In the genomic region with DNA sequence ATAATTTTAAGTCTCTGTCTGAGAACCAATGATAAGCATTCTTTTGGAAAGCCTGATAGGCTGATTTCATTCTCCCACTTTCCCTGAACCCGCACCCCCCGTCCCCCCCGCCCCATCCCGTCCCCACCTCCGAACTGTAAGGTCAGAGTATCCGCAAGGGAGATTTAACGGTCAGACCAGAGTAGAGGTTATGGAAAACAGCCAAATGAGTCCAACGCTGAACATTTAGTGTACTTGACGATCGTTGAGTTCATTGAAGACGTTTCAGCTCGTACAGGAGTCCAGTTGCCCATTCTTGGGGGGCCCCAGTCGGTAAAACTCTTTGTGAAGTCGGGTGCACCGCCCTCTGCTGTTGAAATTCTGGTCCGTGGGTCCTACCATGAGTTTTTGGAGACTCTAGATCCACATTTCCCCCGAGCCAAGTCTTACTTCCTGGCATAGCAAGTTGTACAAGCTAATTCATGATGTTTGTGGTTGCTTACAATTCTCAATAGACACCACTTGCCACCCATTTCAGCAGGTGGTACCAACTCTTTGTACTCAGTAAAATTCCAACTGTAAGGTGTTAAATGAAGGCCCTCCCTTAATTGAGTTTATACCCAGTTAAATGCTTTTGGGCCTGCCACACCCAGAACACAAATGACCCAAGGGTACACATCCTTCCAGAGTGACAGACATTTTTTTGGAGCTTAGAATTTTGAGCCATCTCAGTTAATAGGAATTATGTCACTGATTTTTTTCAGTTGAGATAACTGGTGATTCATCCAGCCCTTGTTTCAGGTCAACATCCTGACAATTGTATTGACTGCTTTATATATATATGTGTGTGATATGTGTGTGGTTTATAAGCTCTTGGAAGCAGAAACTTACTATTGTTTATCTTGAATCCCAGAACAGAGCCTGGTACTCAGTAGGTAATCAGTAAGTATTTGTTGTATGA, we compare ENCODE assay signal across 8 cellular contexts. TPM values are rescaled to one million over a fixed set of nuclear protein-coding genes. Genes with fewer than 3 reads are reported as not detected.
DNase-seq lines count a peak whose midpoint lies in the region; ATAC-seq and TF ChIP-seq lines count a peak whose summit lies in the region.

No MANE protein-coding gene starts in this region.

- peak overlapping the region; percentile 95 to 98 for H3K27ac ChIP-seq in thoracic aorta

- H3K9ac ChIP-seq in NT2/D1 (ENCODE audit: insufficient read length, low read depth): peak overlapping the region; percentile 51

- peak overlapping the region; percentile 70 to 95 (median 82) for H3K27ac Mint-ChIP-seq in naive B cell

- H3K36me3 ChIP-seq in NT2/D1 (ENCODE audit: insufficient read depth, insufficient read length, low read length) (peaks cover 17% of the 10 kb centered on the region), thoracic aorta (peaks cover 5% of the 10 kb centered on the region)

- H3K27me3 ChIP-seq in NT2/D1 (ENCODE audit: insufficient read depth, insufficient read length) (no peaks in the 10 kb centered on the region), thoracic aorta (replicated peaks; ENCODE audit: insufficient read depth) (no peaks in the 10 kb centered on the region)

- no peaks in the 10 kb centered on the region for H3K9me3 Mint-ChIP-seq in naive B cell

- H3K4me3 ChIP-seq in NT2/D1 (ENCODE audit: insufficient read length, low read depth) (peak overlapping the region; percentile 92), fibroblast of mammary gland (ENCODE audit: control insufficient read depth, low read depth, low read length) (peak overlapping the region; percentile 92), thoracic aorta (peak overlapping the region; percentile 96)

- peaks cover 20 to 48% (median 42%) of the 10 kb centered on the region in 3 donors for H3K4me1 Mint-ChIP-seq in naive B cell

- H3K4me1 ChIP-seq in NT2/D1 (ENCODE audit: insufficient read depth, insufficient read length): no peaks in the 10 kb centered on the region
- H3K4me1 ChIP-seq in thoracic aorta (ENCODE audit: control insufficient read depth in 1 of 2, low read depth in 2 of 2): peaks cover 0 to 21% of the 10 kb centered on the region in 2 donors

- H3K4me3 Mint-ChIP-seq in naive B cell: peak overlapping the region; percentile 90 to 100 (median 98)

- H3K9me3 ChIP-seq in NT2/D1 (ENCODE audit: insufficient read depth, low read length) (no peaks in the 10 kb centered on the region), thoracic aorta (no peaks in the 10 kb centered on the region)

- DNase-seq in AG20443 (ENCODE audit: low spot score): peak; percentile 62
- DNase-seq in NT2/D1 (ENCODE audit: low read depth, low spot score): no peak
- DNase-seq in activated T-cell treated with anti-CD3 and anti-CD28 coated beads, Interleukin-2, amount 50 U/mL, for 48 hours: peak; percentile 65 to 69
- DNase-seq in fibroblast of mammary gland (ENCODE audit: low read depth): peak; percentile 67
- peak; percentile 35 for DNase-seq in naive B cell
- no peak for DNase-seq in thoracic aorta (ENCODE audit: low spot score)

- peak; percentile 49 for TF ChIP-seq CTCF in fibroblast of mammary gland (conservative IDR thresholded peaks at IDR 0.05; ENCODE audit: control insufficient read depth, insufficient read depth, low read depth, low read length)
- peak; percentile 34 for TF ChIP-seq CTCF in thoracic aorta (IDR thresholded peaks at IDR 0.05)

- H3K27me3 Mint-ChIP-seq in naive B cell: no peaks in the 10 kb centered on the region

- H3K36me3 Mint-ChIP-seq in naive B cell: peaks cover 0 to 5% of the 10 kb centered on the region in 2 donors

- ATAC-seq in GM18867 (IDR thresholded peaks at IDR 0.05; ENCODE audit: unreplicated experiment): peak; percentile 22
- ATAC-seq in naive B cell (ENCODE audit: low read depth in 2 of 2): no peak
- no peak for ATAC-seq in thoracic aorta (ENCODE audit: insufficient number of reproducible peaks, low FRiP score, low read depth)
- ATAC-seq in HG02885 (IDR thresholded peaks at IDR 0.05; ENCODE audit: poor library complexity, unreplicated experiment): no peak

RNA-seq across cellular contexts. Expression of a gene that starts 1.2 kb away (rescaled TPM):
- polyA plus RNA-seq in naive B cell (ENCODE audit: low read depth in 6 of 6): 10 to 100 TPM; 21.7 to 34.7 (median 29.3) TPM
- total RNA-seq in thoracic aorta: 10 to 100 TPM; 19.6 to 29.1 TPM

RNA-seq across cellular contexts. Expression of a gene that starts 1.3 kb away (rescaled TPM):
- 1 to 10 TPM; 1.0 to 2.8 (median 2.4) TPM for polyA plus RNA-seq in naive B cell (ENCODE audit: low read depth in 6 of 6)
- 10 to 100 TPM in 1 of 2 donors, 1 to 10 TPM in 1; 6.8 to 12.2 TPM for total RNA-seq in thoracic aorta

Comparison
In these comparisons a context has a peak if more than half of its experiments do, and no peak if none do; other contexts are left out.
1. DNase-seq: peak in AG20443 (single experiment), activated T-cell treated with anti-CD3 and anti-CD28 coated beads, Interleukin-2, amount 50 U/mL, for 48 hours (2 of 2), fibroblast of mammary gland (single experiment) and naive B cell (single experiment); none in NT2/D1 (single experiment) and thoracic aorta (single experiment).
2. Peak in every context shown above with its lines, with median percentiles within 50 percentile points of each other: H3K4me3 ChIP-seq.